Comparison of ENCODE assay signal across 12 cellular contexts in genomic region chr12:25106818-25107217, GRCh38.
"Had no signal": no experiment of that assay in that cellular context is flagged by ENCODE, and none has a peak within 500 bp of the region (broad histone marks: within the 10 kb centered on the region; RNA-seq: fewer than 3 reads in every experiment).

No MANE protein-coding gene starts in this region.

- ATAC-seq: naive thymus-derived CD4-positive, alpha-beta T cell; psoas muscle; sciatic nerve had no signal

- DNase-seq: dermis blood vessel endothelial cell; erythroblast; foreskin melanocyte; head of caudate nucleus; hippocampal formation; kidney glomerular epithelial cell; naive thymus-derived CD4-positive, alpha-beta T cell; psoas muscle; retina; stimulated activated naive CD4-positive, alpha-beta T cell treated with Interleukin-2 at 50 U/mL for 16 hours; trophoblast cell had no signal
